ENCODE assay signal across 1 cellular context in the genomic region with DNA sequence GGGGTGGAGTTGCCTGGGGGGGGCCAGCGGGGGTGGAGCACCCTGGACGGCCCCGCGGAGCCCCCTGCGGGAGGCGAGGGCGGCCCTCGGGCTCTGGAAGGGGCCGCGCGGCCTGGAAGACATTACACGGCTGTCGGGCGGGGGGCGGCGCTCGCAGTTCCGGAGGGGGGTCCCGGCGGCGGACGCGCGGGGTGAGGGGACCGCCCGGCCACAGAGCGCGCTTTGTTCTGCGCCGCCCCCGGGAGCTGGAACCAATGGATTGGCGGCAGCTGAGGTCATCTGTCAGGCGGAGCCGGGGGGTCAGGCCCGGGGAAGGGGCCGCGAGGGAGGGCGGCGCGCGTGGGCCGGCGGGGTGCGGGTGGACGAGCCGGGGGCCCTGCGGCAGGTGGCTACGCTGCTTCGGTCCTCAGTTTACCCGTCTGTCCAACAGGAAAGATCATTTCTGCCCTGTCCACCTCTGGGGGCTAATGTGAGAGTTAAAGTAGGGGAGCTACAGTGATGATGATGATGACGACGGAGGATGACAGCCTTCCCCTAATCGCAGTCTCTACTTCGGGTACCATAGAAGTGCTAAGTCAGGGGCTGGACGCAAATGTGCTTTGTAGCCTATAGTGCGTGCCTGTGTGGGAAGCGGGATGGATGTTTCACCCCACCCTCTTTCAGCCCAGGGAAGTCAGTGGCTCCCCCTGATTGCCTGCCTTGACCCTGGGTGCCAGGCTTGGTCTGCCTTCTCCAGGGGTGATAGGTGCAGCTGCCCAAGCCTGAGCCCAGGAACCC.
TF ChIP-seq lines count a peak whose summit lies in the region.

No MANE protein-coding gene starts in this region.

TF ChIP-seq in HepG2, 621 proteins besides CTCF, POLR2A, EP300 and RAD21 (continued from another document and continues in another):
- TF ChIP-seq, protein P1, sequence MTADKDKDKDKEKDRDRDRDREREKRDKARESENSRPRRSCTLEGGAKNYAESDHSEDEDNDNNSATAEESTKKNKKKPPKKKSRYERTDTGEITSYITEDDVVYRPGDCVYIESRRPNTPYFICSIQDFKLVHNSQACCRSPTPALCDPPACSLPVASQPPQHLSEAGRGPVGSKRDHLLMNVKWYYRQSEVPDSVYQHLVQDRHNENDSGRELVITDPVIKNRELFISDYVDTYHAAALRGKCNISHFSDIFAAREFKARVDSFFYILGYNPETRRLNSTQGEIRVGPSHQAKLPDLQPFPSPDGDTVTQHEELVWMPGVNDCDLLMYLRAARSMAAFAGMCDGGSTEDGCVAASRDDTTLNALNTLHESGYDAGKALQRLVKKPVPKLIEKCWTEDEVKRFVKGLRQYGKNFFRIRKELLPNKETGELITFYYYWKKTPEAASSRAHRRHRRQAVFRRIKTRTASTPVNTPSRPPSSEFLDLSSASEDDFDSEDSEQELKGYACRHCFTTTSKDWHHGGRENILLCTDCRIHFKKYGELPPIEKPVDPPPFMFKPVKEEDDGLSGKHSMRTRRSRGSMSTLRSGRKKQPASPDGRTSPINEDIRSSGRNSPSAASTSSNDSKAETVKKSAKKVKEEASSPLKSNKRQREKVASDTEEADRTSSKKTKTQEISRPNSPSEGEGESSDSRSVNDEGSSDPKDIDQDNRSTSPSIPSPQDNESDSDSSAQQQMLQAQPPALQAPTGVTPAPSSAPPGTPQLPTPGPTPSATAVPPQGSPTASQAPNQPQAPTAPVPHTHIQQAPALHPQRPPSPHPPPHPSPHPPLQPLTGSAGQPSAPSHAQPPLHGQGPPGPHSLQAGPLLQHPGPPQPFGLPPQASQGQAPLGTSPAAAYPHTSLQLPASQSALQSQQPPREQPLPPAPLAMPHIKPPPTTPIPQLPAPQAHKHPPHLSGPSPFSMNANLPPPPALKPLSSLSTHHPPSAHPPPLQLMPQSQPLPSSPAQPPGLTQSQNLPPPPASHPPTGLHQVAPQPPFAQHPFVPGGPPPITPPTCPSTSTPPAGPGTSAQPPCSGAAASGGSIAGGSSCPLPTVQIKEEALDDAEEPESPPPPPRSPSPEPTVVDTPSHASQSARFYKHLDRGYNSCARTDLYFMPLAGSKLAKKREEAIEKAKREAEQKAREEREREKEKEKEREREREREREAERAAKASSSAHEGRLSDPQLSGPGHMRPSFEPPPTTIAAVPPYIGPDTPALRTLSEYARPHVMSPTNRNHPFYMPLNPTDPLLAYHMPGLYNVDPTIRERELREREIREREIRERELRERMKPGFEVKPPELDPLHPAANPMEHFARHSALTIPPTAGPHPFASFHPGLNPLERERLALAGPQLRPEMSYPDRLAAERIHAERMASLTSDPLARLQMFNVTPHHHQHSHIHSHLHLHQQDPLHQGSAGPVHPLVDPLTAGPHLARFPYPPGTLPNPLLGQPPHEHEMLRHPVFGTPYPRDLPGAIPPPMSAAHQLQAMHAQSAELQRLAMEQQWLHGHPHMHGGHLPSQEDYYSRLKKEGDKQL (CRISPR knock-in tag; IDR thresholded peaks at IDR 0.05; ENCODE audit: low read depth), result 0 out of 2 replicates have a peak, but pooled peaks have one; percentile 25
- TF ChIP-seq ZNF547 (CRISPR knock-in tag; IDR thresholded peaks at IDR 0.05) (0 out of 2 replicates have a peak, but pooled peaks have one; percentile 45), SMAD3 (CRISPR knock-in tag; IDR thresholded peaks at IDR 0.05) (no peak), HNRNPL (IDR thresholded peaks at IDR 0.05; ENCODE audit: low read depth, low read length) (no peak), GTF3A (CRISPR knock-in tag; conservative IDR thresholded peaks at IDR 0.05) (no peak), ZFP82 (CRISPR knock-in tag; IDR thresholded peaks at IDR 0.05; ENCODE audit: borderline replicate concordance) (no peak), HDAC2 (CRISPR knock-in tag; IDR thresholded peaks at IDR 0.05) (peak; percentile 59), MAFK (conservative IDR thresholded peaks at IDR 0.05 in 1 of 2, IDR thresholded peaks at IDR 0.05 in 1 of 2; ENCODE audit: low read length in 2 of 2) (peak in 1 of 2 experiments; percentile 46; a peak in 1 of 4 replicates), ZNF615 (CRISPR knock-in tag; IDR thresholded peaks at IDR 0.05; ENCODE audit: borderline replicate concordance) (no peak), ZBTB20 (CRISPR knock-in tag; IDR thresholded peaks at IDR 0.05; ENCODE audit: borderline replicate concordance, low read depth) (no peak; the same call in 1 of the 2 replicates), CBX1 (IDR thresholded peaks at IDR 0.05; ENCODE audit: low read depth) (peak; percentile 46), RXRA (CRISPR knock-in tag; IDR thresholded peaks at IDR 0.05) (peak; percentile 78), MED8 (CRISPR knock-in tag; IDR thresholded peaks at IDR 0.05; ENCODE audit: insufficient replicate concordance) (no peak), MEIS2 (CRISPR knock-in tag; IDR thresholded peaks at IDR 0.05) (peak; percentile 86; the same call in 1 of the 2 replicates), ZNF563 (CRISPR knock-in tag; IDR thresholded peaks at IDR 0.05) (no peak), ZNF143 (CRISPR knock-in tag; IDR thresholded peaks at IDR 0.05) (peak; percentile 23; the same call in 1 of the 2 replicates), SMARCE1 (IDR thresholded peaks at IDR 0.05; ENCODE audit: borderline replicate concordance) (no peak), SPEN (CRISPR knock-in tag; IDR thresholded peaks at IDR 0.05; ENCODE audit: low read depth) (peak; percentile 61; the same call in 1 of the 2 replicates), ZNF883 (CRISPR knock-in tag; IDR thresholded peaks at IDR 0.05; ENCODE audit: not compliant biosample characterization) (peak; percentile 56), BRD4 (CRISPR knock-in tag; IDR thresholded peaks at IDR 0.05) (peak; percentile 63; the same call in 1 of the 2 replicates), SP2 (CRISPR knock-in tag; IDR thresholded peaks at IDR 0.05) (no peak), SRSF1 (optimal IDR thresholded peaks at IDR 0.05; ENCODE audit: low read depth, low read length) (peak; percentile 100), ZNF501 (CRISPR knock-in tag; IDR thresholded peaks at IDR 0.05) (0 out of 2 replicates have a peak, but pooled peaks have one; percentile 56), SIN3B (IDR thresholded peaks at IDR 0.05; ENCODE audit: low read length) (no peak), YY1 (IDR thresholded peaks at IDR 0.05; ENCODE audit: insufficient read depth, insufficient replicate concordance, low read depth, low read length) (peak; percentile 65), ZNF660 (CRISPR knock-in tag; IDR thresholded peaks at IDR 0.05; ENCODE audit: borderline replicate concordance, low read depth) (no peak), HCFC1 (IDR thresholded peaks at IDR 0.05; ENCODE audit: low read depth, low read length) (no peak), AKAP8 (CRISPR knock-in tag; IDR thresholded peaks at IDR 0.05) (0 out of 2 replicates have a peak, but pooled peaks have one; percentile 41), ATF7-NPFF (CRISPR knock-in tag; IDR thresholded peaks at IDR 0.05; ENCODE audit: low read depth) (no peak; the same call in 1 of the 2 replicates), HDAC1 (CRISPR knock-in tag; IDR thresholded peaks at IDR 0.05) (peak; percentile 83), TCF7L2 (IDR thresholded peaks at IDR 0.05; ENCODE audit: low read depth, low read length) (no peak), SMAD1 (CRISPR knock-in tag; IDR thresholded peaks at IDR 0.05; ENCODE audit: borderline replicate concordance, low read depth) (no peak), ZNF546 (CRISPR knock-in tag; conservative IDR thresholded peaks at IDR 0.05) (peak; percentile 66; the same call in 1 of the 2 replicates), ZSCAN20 (CRISPR knock-in tag; IDR thresholded peaks at IDR 0.05; ENCODE audit: borderline replicate concordance) (peak; percentile 76), HOXA7 (CRISPR knock-in tag; IDR thresholded peaks at IDR 0.05) (no peak), KDM5A (IDR thresholded peaks at IDR 0.05; ENCODE audit: borderline replicate concordance, low read length) (no peak), SMC3 (IDR thresholded peaks at IDR 0.05; ENCODE audit: low read length) (no peak), AHDC1 (CRISPR knock-in tag; IDR thresholded peaks at IDR 0.05; ENCODE audit: borderline replicate concordance) (0 out of 2 replicates have a peak, but pooled peaks have one; percentile 7), KDM2A (CRISPR knock-in tag; IDR thresholded peaks at IDR 0.05; ENCODE audit: borderline replicate concordance, low read depth) (peak; percentile 40)
- TF ChIP-seq, protein P2, sequence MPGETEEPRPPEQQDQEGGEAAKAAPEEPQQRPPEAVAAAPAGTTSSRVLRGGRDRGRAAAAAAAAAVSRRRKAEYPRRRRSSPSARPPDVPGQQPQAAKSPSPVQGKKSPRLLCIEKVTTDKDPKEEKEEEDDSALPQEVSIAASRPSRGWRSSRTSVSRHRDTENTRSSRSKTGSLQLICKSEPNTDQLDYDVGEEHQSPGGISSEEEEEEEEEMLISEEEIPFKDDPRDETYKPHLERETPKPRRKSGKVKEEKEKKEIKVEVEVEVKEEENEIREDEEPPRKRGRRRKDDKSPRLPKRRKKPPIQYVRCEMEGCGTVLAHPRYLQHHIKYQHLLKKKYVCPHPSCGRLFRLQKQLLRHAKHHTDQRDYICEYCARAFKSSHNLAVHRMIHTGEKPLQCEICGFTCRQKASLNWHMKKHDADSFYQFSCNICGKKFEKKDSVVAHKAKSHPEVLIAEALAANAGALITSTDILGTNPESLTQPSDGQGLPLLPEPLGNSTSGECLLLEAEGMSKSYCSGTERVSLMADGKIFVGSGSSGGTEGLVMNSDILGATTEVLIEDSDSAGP (CRISPR knock-in tag; IDR thresholded peaks at IDR 0.05; ENCODE audit: borderline replicate concordance), result peak; percentile 76
- TF ChIP-seq, protein P3, sequence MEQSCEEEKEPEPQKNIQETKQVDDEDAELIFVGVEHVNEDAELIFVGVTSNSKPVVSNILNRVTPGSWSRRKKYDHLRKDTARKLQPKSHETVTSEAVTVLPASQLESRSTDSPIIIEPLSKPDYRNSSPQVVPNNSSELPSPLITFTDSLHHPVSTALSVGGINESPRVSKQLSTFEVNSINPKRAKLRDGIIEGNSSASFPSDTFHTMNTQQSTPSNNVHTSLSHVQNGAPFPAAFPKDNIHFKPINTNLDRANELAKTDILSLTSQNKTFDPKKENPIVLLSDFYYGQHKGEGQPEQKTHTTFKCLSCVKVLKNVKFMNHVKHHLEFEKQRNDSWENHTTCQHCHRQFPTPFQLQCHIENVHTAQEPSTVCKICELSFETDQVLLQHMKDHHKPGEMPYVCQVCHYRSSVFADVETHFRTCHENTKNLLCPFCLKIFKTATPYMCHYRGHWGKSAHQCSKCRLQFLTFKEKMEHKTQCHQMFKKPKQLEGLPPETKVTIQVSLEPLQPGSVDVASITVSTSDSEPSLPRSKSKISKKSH (CRISPR knock-in tag; IDR thresholded peaks at IDR 0.05; ENCODE audit: borderline replicate concordance), result peak; percentile 41; the same call in 1 of the 2 replicates
